In genomic region chr2:179825494-179825893, GRCh38 we compare ENCODE assay signal across 1 cellular context.
TF ChIP-seq lines count a peak whose summit lies in the region.

No MANE protein-coding gene starts in this region.

TF ChIP-seq in GM23338, 12 proteins besides CTCF, POLR2A, EP300 and RAD21 (continued from another document):
- TF ChIP-seq, protein P1, sequence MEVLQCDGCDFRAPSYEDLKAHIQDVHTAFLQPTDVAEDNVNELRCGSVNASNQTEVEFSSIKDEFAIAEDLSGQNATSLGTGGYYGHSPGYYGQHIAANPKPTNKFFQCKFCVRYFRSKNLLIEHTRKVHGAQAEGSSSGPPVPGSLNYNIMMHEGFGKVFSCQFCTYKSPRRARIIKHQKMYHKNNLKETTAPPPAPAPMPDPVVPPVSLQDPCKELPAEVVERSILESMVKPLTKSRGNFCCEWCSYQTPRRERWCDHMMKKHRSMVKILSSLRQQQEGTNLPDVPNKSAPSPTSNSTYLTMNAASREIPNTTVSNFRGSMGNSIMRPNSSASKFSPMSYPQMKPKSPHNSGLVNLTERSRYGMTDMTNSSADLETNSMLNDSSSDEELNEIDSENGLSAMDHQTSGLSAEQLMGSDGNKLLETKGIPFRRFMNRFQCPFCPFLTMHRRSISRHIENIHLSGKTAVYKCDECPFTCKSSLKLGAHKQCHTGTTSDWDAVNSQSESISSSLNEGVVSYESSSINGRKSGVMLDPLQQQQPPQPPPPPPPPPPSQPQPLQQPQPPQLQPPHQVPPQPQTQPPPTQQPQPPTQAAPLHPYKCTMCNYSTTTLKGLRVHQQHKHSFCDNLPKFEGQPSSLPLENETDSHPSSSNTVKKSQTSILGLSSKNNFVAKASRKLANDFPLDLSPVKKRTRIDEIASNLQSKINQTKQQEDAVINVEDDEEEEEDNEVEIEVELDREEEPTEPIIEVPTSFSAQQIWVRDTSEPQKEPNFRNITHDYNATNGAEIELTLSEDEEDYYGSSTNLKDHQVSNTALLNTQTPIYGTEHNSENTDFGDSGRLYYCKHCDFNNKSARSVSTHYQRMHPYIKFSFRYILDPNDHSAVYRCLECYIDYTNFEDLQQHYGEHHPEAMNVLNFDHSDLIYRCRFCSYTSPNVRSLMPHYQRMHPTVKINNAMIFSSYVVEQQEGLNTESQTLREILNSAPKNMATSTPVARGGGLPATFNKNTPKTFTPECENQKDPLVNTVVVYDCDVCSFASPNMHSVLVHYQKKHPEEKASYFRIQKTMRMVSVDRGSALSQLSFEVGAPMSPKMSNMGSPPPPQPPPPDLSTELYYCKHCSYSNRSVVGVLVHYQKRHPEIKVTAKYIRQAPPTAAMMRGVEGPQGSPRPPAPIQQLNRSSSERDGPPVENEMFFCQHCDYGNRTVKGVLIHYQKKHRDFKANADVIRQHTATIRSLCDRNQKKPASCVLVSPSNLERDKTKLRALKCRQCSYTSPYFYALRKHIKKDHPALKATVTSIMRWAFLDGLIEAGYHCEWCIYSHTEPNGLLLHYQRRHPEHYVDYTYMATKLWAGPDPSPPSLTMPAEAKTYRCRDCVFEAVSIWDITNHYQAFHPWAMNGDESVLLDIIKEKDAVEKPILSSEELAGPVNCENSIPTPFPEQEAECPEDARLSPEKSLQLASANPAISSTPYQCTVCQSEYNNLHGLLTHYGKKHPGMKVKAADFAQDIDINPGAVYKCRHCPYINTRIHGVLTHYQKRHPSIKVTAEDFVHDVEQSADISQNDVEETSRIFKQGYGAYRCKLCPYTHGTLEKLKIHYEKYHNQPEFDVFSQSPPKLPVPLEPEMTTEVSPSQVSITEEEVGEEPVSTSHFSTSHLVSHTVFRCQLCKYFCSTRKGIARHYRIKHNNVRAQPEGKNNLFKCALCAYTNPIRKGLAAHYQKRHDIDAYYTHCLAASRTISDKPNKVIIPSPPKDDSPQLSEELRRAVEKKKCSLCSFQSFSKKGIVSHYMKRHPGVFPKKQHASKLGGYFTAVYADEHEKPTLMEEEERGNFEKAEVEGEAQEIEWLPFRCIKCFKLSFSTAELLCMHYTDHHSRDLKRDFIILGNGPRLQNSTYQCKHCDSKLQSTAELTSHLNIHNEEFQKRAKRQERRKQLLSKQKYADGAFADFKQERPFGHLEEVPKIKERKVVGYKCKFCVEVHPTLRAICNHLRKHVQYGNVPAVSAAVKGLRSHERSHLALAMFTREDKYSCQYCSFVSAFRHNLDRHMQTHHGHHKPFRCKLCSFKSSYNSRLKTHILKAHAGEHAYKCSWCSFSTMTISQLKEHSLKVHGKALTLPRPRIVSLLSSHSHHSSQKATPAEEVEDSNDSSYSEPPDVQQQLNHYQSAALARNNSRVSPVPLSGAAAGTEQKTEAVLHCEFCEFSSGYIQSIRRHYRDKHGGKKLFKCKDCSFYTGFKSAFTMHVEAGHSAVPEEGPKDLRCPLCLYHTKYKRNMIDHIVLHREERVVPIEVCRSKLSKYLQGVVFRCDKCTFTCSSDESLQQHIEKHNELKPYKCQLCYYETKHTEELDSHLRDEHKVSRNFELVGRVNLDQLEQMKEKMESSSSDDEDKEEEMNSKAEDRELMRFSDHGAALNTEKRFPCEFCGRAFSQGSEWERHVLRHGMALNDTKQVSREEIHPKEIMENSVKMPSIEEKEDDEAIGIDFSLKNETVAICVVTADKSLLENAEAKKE (CRISPR knock-in tag; IDR thresholded peaks at IDR 0.05) = no peak
- TF ChIP-seq REST (IDR thresholded peaks at IDR 0.05; ENCODE audit: unreplicated experiment) = no peak
- TF ChIP-seq JUNB (IDR thresholded peaks at IDR 0.05; ENCODE audit: unreplicated experiment) = no peak
- no peak for TF ChIP-seq NANOG (IDR thresholded peaks at IDR 0.05; ENCODE audit: borderline replicate concordance)
- TF ChIP-seq ZNF114 (CRISPR knock-in tag; IDR thresholded peaks at IDR 0.05) = no peak
- TF ChIP-seq POLR2AphosphoS5 (IDR thresholded peaks at IDR 0.05; ENCODE audit: low read depth) = no peak
TF ChIP-seq in GM23338: peak in this region for 0.
